Comparison of ENCODE assay signal across 8 cellular contexts in genomic region chr10:131981429-131982184, GRCh38. TPM values are rescaled to one million over a fixed set of nuclear protein-coding genes. Genes with fewer than 3 reads are reported as not detected.
DNase-seq lines count a peak whose midpoint lies in the region; ATAC-seq and TF ChIP-seq lines count a peak whose summit lies in the region.

BNIP3 (minus strand) TSS chr10:131981923; CDS start chr10:131981806, 117 bp downstream.

- H3K27ac ChIP-seq in SK-N-SH (ENCODE audit: low read depth in 2 of 2, low read length in 1 of 2) (peak within 1 kb of the TSS; percentile 30 to 82; a peak in 3 of 4 replicates), suprapubic skin (peak within 1 kb of the TSS; percentile 55)

- WGBS in SK-N-SH (ENCODE audit: low lambda C conversion rate), result 0% methylated on average over 21 of the region's 100 CpGs
- WGBS in suprapubic skin, result 5% methylated on average over 7 of the region's 100 CpGs

- DNase-seq in ELF-1 (ENCODE audit: low read depth, low spot score), result peak; percentile 93
- DNase-seq in LHCN-M2 (ENCODE audit: low read depth), result peak; percentile 91
- peak; percentile 100 for DNase-seq in SK-N-SH
- DNase-seq in globus pallidus (ENCODE audit: low spot score), result peak; percentile 89
- DNase-seq in occipital lobe (lab: John Stamatoyannopoulos, UW), result peak; percentile 89
- peak; percentile 95 to 96 for DNase-seq in suprapubic skin (ENCODE audit: low spot score in 2 of 2)

- H3K4me3 ChIP-seq in SK-N-SH (ENCODE audit: low read depth in 2 of 2, low read length in 1 of 2) (peak within 1 kb of the TSS; percentile 87 to 91), suprapubic skin (peak within 1 kb of the TSS; percentile 82)

- H3K9me3 Mint-ChIP-seq in activated naive CD4-positive, alpha-beta T cell treated with anti-CD3 and anti-CD28 coated beads, Interleukin-2, amount 50 U/mL, for 24 hours, result no peaks in the 10 kb centered on the region

- peaks cover 4% of the 10 kb centered on the region for H3K36me3 Mint-ChIP-seq in activated naive CD4-positive, alpha-beta T cell treated with anti-CD3 and anti-CD28 coated beads, Interleukin-2, amount 50 U/mL, for 24 hours

- H3K9me2 ChIP-seq in SK-N-SH, result no peaks in the 10 kb centered on the region

- peak within 1 kb of the TSS; percentile 93 for H3K9ac ChIP-seq in SK-N-SH

- peak within 1 kb of the TSS; percentile 68 for H3K27ac Mint-ChIP-seq in activated naive CD4-positive, alpha-beta T cell treated with anti-CD3 and anti-CD28 coated beads, Interleukin-2, amount 50 U/mL, for 24 hours

- H3F3A ChIP-seq in SK-N-SH (replicated peaks; ENCODE audit: insufficient read depth), result peaks cover 18% of the 10 kb centered on the region

- H3K4me3 Mint-ChIP-seq in activated naive CD4-positive, alpha-beta T cell treated with anti-CD3 and anti-CD28 coated beads, Interleukin-2, amount 50 U/mL, for 24 hours, result peak within 1 kb of the TSS; percentile 91

- peak within 1 kb of the TSS; percentile 95 for H3K4me2 ChIP-seq in SK-N-SH

- peaks cover 40% of the 10 kb centered on the region for H3K4me1 Mint-ChIP-seq in activated naive CD4-positive, alpha-beta T cell treated with anti-CD3 and anti-CD28 coated beads, Interleukin-2, amount 50 U/mL, for 24 hours

- POLR2A ChIA-PET in SK-N-SH (lab: Yijun Ruan, JAX), result interaction anchor here (0.6 to 1.9 kb wide), 6 partner anchors 9 to 1332 kb away, joined by 3 to 10 read pairs (median 4); no protein-coding TSS in a partner anchor

- CTCF ChIA-PET in SK-N-SH (lab: Yijun Ruan, JAX), result interaction anchor here (0.6 to 4.8 kb wide), 8 partner anchors 10 to 960 kb away, joined by 3 to 28 read pairs (median 3); no protein-coding TSS in a partner anchor

- H3K27me3 ChIP-seq in SK-N-SH (ENCODE audit: insufficient read depth) (no peaks in the 10 kb centered on the region), suprapubic skin (no peaks in the 10 kb centered on the region)

- H3K27me3 Mint-ChIP-seq in activated naive CD4-positive, alpha-beta T cell treated with anti-CD3 and anti-CD28 coated beads, Interleukin-2, amount 50 U/mL, for 24 hours, result no peaks in the 10 kb centered on the region

- H4K20me1 ChIP-seq in SK-N-SH (ENCODE audit: insufficient read depth), result peaks cover 34% of the 10 kb centered on the region

- peaks cover 10 to 21% of the 10 kb centered on the region in 2 experiments; a peak in 2 of 4 replicates for H3K4me1 ChIP-seq in SK-N-SH (ENCODE audit: control insufficient read depth in 1 of 2, insufficient read depth in 2 of 2, low read depth in 1 of 2, low read length in 1 of 2)
- H3K4me1 ChIP-seq in suprapubic skin, result peaks cover 30% of the 10 kb centered on the region

- no peak for TF ChIP-seq EP300 in SK-N-SH (IDR thresholded peaks at IDR 0.05; ENCODE audit: borderline replicate concordance in 1 of 2, low read depth in 1 of 2, low read length in 1 of 2)
- TF ChIP-seq EP300 in suprapubic skin (IDR thresholded peaks at IDR 0.05), result no peak

- ATAC-seq in GM21825 (IDR thresholded peaks at IDR 0.05; ENCODE audit: unreplicated experiment), result peak; percentile 80

- H3K9me3 ChIP-seq in SK-N-SH (no peaks in the 10 kb centered on the region), suprapubic skin (no peaks in the 10 kb centered on the region)

- H3K36me3 ChIP-seq in SK-N-SH (replicated peaks in 1 of 2; ENCODE audit: control insufficient read depth in 1 of 2, insufficient read depth in 2 of 2, low read length in 1 of 2), result no peaks in the 10 kb centered on the region
- no peaks in the 10 kb centered on the region for H3K36me3 ChIP-seq in suprapubic skin

- no peak for TF ChIP-seq RAD21 in SK-N-SH (IDR thresholded peaks at IDR 0.05; ENCODE audit: low read length)

- TF ChIP-seq CTCF in SK-N-SH (IDR thresholded peaks at IDR 0.05) (peak; percentile 1; the same call in 1 of the 2 replicates), suprapubic skin (IDR thresholded peaks at IDR 0.05) (no peak)

- peak in 1 of 2 donors; percentile 90 for TF ChIP-seq POLR2A in suprapubic skin (IDR thresholded peaks at IDR 0.05)

- peak within 1 kb of the TSS; percentile 81 for H2AFZ ChIP-seq in SK-N-SH (ENCODE audit: low read depth)

- H3K79me2 ChIP-seq in SK-N-SH (ENCODE audit: insufficient read depth), result peaks cover 50% of the 10 kb centered on the region

TF ChIP-seq in SK-N-SH, 30 proteins besides CTCF, POLR2A, EP300 and RAD21 (continues in another document):
- no peak for TF ChIP-seq FOSL2 (IDR thresholded peaks at IDR 0.05; ENCODE audit: borderline replicate concordance, low read depth)
- TF ChIP-seq FOXJ3 (CRISPR knock-in tag; IDR thresholded peaks at IDR 0.05), result no peak
- TF ChIP-seq ZBTB33 (IDR thresholded peaks at IDR 0.05; ENCODE audit: borderline replicate concordance, low read depth), result no peak
- no peak for TF ChIP-seq RXRA (IDR thresholded peaks at IDR 0.05; ENCODE audit: borderline replicate concordance, low read depth)
- TF ChIP-seq TEAD4 (IDR thresholded peaks at IDR 0.05; ENCODE audit: borderline replicate concordance, insufficient read depth), result no peak
- TF ChIP-seq GABPA (IDR thresholded peaks at IDR 0.05; ENCODE audit: low read depth), result no peak
- TF ChIP-seq POLR2AphosphoS5 (IDR thresholded peaks at IDR 0.05; ENCODE audit: low read depth, low read length), result peak; percentile 62; the same call in 1 of the 2 replicates
- no peak for TF ChIP-seq PBX3 (IDR thresholded peaks at IDR 0.05)
- TF ChIP-seq YY1 (IDR thresholded peaks at IDR 0.05; ENCODE audit: low read depth), result no peak
- TF ChIP-seq USF1 (IDR thresholded peaks at IDR 0.05; ENCODE audit: borderline replicate concordance, low read depth), result no peak
- peak; percentile 16; the same call in 1 of the 2 replicates for TF ChIP-seq SIN3A (IDR thresholded peaks at IDR 0.05; ENCODE audit: borderline replicate concordance, low read depth, low read length)
- TF ChIP-seq JUND (IDR thresholded peaks at IDR 0.05), result no peak
- no peak for TF ChIP-seq IRF3 (IDR thresholded peaks at IDR 0.05; ENCODE audit: low read depth, low read length)
- TF ChIP-seq NRF1 (IDR thresholded peaks at IDR 0.05; ENCODE audit: low read depth, low read length), result peak; percentile 99
- no peak for TF ChIP-seq FOXM1 (IDR thresholded peaks at IDR 0.05; ENCODE audit: low read depth)
- no peak for TF ChIP-seq TCF12 (IDR thresholded peaks at IDR 0.05)
- no peak for TF ChIP-seq EZH2phosphoT487 (IDR thresholded peaks at IDR 0.05; ENCODE audit: borderline replicate concordance, low read depth)
- no peak for TF ChIP-seq USF2 (IDR thresholded peaks at IDR 0.05; ENCODE audit: borderline replicate concordance, low read depth, low read length)
- no peak for TF ChIP-seq ELF1 (IDR thresholded peaks at IDR 0.05)

RNA-seq across cellular contexts. Expression of gene BNIP3, which starts in this region (rescaled TPM):
- 425 and 456 TPM in 2 replicates for total RNA-seq in LHCN-M2 (2014; rRNA removed)
- 123 TPM for polyA plus RNA-seq in LHCN-M2 (2012)
- polyA plus RNA-seq in SK-N-SH (2012; rRNA removed), result 40.3 and 57.2 TPM in 2 replicates
- 50.0 and 53.3 TPM in 2 replicates for polyA plus RNA-seq in SK-N-SH (2012; cell fraction: cytosol; rRNA removed)
- polyA plus RNA-seq in SK-N-SH (2012; cell fraction: nucleus; rRNA removed), result 47.8 and 56.3 TPM in 2 replicates
- total RNA-seq in occipital lobe, result 35.1 TPM
- 100 to 1,000 TPM in 3 of 4 donors, 10 to 100 TPM in 1; 81.2 to 162 (median 135) TPM for total RNA-seq in suprapubic skin

Comparison
In these comparisons a context has a peak if more than half of its experiments do, and no peak if none do; other contexts are left out.
1. Peak in every context shown above with its lines: DNase-seq, ATAC-seq, H3K4me3 ChIP-seq and H3K27ac ChIP-seq.